Comparison of ENCODE assay signal across 16 cellular contexts in the genomic region with DNA sequence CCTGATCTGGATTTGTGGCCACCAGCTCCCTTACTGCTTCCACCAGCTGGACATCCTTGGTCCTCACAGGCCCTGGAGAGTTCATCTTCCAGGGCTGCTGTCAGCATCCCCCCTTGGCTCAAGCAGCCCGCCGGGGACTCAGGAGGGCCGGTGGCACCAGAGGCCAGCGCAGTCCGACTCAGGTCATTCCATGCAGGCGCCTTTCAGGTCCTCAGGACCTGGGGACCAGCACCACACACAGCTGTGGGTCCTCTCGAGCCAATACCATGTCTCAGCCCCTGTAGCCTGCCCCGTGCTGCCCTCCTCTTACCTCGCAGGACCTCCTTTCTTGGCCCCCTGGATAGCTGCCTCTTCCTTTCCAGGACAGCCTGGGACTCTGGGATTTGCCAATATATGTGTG.
A peak's percentile ranks its signal among the peaks of the same experiment; 100 is the strongest.
DNase-seq lines count a peak whose midpoint lies in the region; ATAC-seq and TF ChIP-seq lines count a peak whose summit lies in the region.
"Had no signal": no experiment of that assay in that cellular context is flagged by ENCODE, and none has a peak within 500 bp of the region (broad histone marks: within the 10 kb centered on the region; RNA-seq: fewer than 3 reads in every experiment).

No MANE protein-coding gene starts in this region.

- peaks cover 2 to 3% of the 10 kb centered on the region in 2 donors for H3K9me3 Mint-ChIP-seq in stimulated activated naive CD8-positive, alpha-beta T cell treated with anti-CD3 and anti-CD28 coated beads, Interleukin-15, amount 100 ng/mL, for 72 hours
- no peaks in the 10 kb centered on the region for H3K9me3 Mint-ChIP-seq in activated T-helper 2 cell treated with anti-CD3 and anti-CD28 coated beads, Interferon-gamma antibody, Interleukin-2, Interleukin-4, amounts not matched to agents 10 μg/mL and 5 μg/mL and 100 μg/mL, durations not matched to agents 14 hours and 24 hours and 36 hours

- H2AK5ac ChIP-seq in neuronal stem cell (ENCODE audit: low read depth, low read length) = no peak overlapping the region

- no peak overlapping the region for H3K4me3 ChIP-seq in BLaER1 treated with 17β-estradiol and CSF1 and Interleukin-3, amounts not matched to agents 10 nM and 100 nM
- H3K4me3 ChIP-seq in neuronal stem cell (ENCODE audit: low read length in 2 of 2) = no peak overlapping the region
- H3K4me3 ChIP-seq in vagina = no peak overlapping the region
- H3K4me3 ChIP-seq in upper lobe of left lung = no peak overlapping the region
- H3K4me3 ChIP-seq: GM23248 had no signal

- peak overlapping the region; percentile 45 for H2BK15ac ChIP-seq in neuronal stem cell (ENCODE audit: low read length)

- TF ChIP-seq POLR2A in vagina (IDR thresholded peaks at IDR 0.05) = no peak
- no peak for TF ChIP-seq POLR2A in upper lobe of left lung (IDR thresholded peaks at IDR 0.05)

- no peak for DNase-seq in stimulated activated naive CD8-positive, alpha-beta T cell treated with anti-CD3 and anti-CD28 coated beads, Interleukin-15, amount 100 ng/mL, for 72 hours
- DNase-seq in stimulated activated naive CD8-positive, alpha-beta T cell treated with anti-CD3 and anti-CD28 coated beads, Interleukin-15, Interleukin-2, amounts not matched to agents 100 U/mL and 50 U/mL, for 24 hours = no peak
- DNase-seq in neuronal stem cell (ENCODE audit: low spot score) (no peak), vagina (ENCODE audit: extremely low spot score in 2 of 2) (peak; percentile 55 to 81), upper lobe of left lung (no peak)
- DNase-seq in activated T-helper 2 cell treated with anti-CD3 and anti-CD28 coated beads, Interferon-gamma antibody, Interleukin-2, Interleukin-4, amounts not matched to agents 10 μg/mL and 5 μg/mL and 100 μg/mL, durations not matched to agents 14 hours and 24 hours and 36 hours (ENCODE audit: low spot score) = no peak
- DNase-seq: C1 segment of cervical spinal cord; Caco-2; CD8-positive, alpha-beta T cell; DMS153; DND-41; GM23248; HCEC 1CT had no signal

- no peak overlapping the region for H3K27ac ChIP-seq in BLaER1 treated with 17β-estradiol and CSF1 and Interleukin-3, amounts not matched to agents 10 nM and 100 nM
- H3K27ac ChIP-seq in neuronal stem cell (replicated peaks; ENCODE audit: low read length) (no peak overlapping the region), vagina (no peak overlapping the region), upper lobe of left lung (no peak overlapping the region)
- H3K27ac ChIP-seq: GM23248 had no signal

- H3K79me1 ChIP-seq in neuronal stem cell (ENCODE audit: low read depth, low read length) = peaks cover 2% of the 10 kb centered on the region

- TF ChIP-seq EP300 in upper lobe of left lung (IDR thresholded peaks at IDR 0.05) = no peak

- no peak overlapping the region for H3K4ac ChIP-seq in neuronal stem cell (ENCODE audit: low read length)

- intact Hi-C loops in vagina (cut with DNase I) = no loop called here
- intact Hi-C loops in activated T-helper 2 cell treated with anti-CD3 and anti-CD28 coated beads, Interferon-gamma antibody, Interleukin-2, Interleukin-4, amounts not matched to agents 10 μg/mL and 5 μg/mL and 100 μg/mL, durations not matched to agents 14 hours and 24 hours and 36 hours (cut with micrococcal nuclease) = no loop called here

- H4K91ac ChIP-seq in neuronal stem cell (ENCODE audit: low read depth, low read length, poor library complexity) = peak overlapping the region; percentile 89

- WGBS in neuronal stem cell (ENCODE audit: extremely low coverage in 2 of 2, insufficient read length in 2 of 2, insufficient replicate concordance in 1 of 2), 2 donors = no CpG with 5 or more reads among the region's 9 CpGs
- WGBS in upper lobe of left lung, 2 donors = 84 to 89% methylated on average over 6 to 9 of the region's 9 CpGs

- H2BK120ac ChIP-seq in neuronal stem cell (ENCODE audit: low read depth, low read length) = peak overlapping the region; percentile 42

- no peak overlapping the region for H4K8ac ChIP-seq in neuronal stem cell (ENCODE audit: low read depth, low read length)

- peaks cover 0 to 6% (median 0%) of the 10 kb centered on the region in 11 experiments; a peak in 1 of 22 replicates for H4K20me1 ChIP-seq in BLaER1 treated with 17β-estradiol and CSF1 and Interleukin-3, amounts not matched to agents 10 nM and 100 nM

- H3K4me1 ChIP-seq in BLaER1 treated with 17β-estradiol and CSF1 and Interleukin-3, amounts not matched to agents 10 nM and 100 nM = peaks cover 11 to 43% (median 32%) of the 10 kb centered on the region in 10 experiments
- H3K4me1 ChIP-seq in neuronal stem cell (ENCODE audit: control insufficient read depth in 2 of 2, insufficient read depth in 1 of 2, low read depth in 1 of 2, low read length in 2 of 2) (peaks cover 0 to 19% of the 10 kb centered on the region in 2 donors), vagina (peaks cover 4% of the 10 kb centered on the region), upper lobe of left lung (peaks cover 4 to 7% (median 5%) of the 10 kb centered on the region in 4 donors)
- H3K4me1 ChIP-seq: Caco-2 had no signal

- peaks cover 0 to 4% (median 0%) of the 10 kb centered on the region in 11 experiments; a peak in 2 of 22 replicates for H3K9me3 ChIP-seq in BLaER1 treated with 17β-estradiol and CSF1 and Interleukin-3, amounts not matched to agents 10 nM and 100 nM (replicated peaks in 1 of 11)
- no peaks in the 10 kb centered on the region for H3K9me3 ChIP-seq in neuronal stem cell (replicated peaks in 1 of 2; ENCODE audit: control insufficient read depth in 2 of 2, insufficient read depth in 1 of 2, low read depth in 1 of 2, low read length in 2 of 2)
- no peaks in the 10 kb centered on the region for H3K9me3 ChIP-seq in vagina
- no peaks in the 10 kb centered on the region for H3K9me3 ChIP-seq in upper lobe of left lung
- H3K9me3 ChIP-seq: Caco-2 had no signal

- no peaks in the 10 kb centered on the region for H3K36me3 Mint-ChIP-seq in activated T-helper 2 cell treated with anti-CD3 and anti-CD28 coated beads, Interferon-gamma antibody, Interleukin-2, Interleukin-4, amounts not matched to agents 10 μg/mL and 5 μg/mL and 100 μg/mL, durations not matched to agents 14 hours and 24 hours and 36 hours (ENCODE audit: low read depth)
- H3K36me3 Mint-ChIP-seq: CD8-positive, alpha-beta T cell had no signal

- no peak overlapping the region for H2BK5ac ChIP-seq in neuronal stem cell (ENCODE audit: low read length)

- peaks cover 8% of the 10 kb centered on the region for H3K4me1 Mint-ChIP-seq in stimulated activated naive CD8-positive, alpha-beta T cell treated with anti-CD3 and anti-CD28 coated beads, Interleukin-15, amount 100 ng/mL, for 72 hours
- peaks cover 2% of the 10 kb centered on the region for H3K4me1 Mint-ChIP-seq in activated T-helper 2 cell treated with anti-CD3 and anti-CD28 coated beads, Interferon-gamma antibody, Interleukin-2, Interleukin-4, amounts not matched to agents 10 μg/mL and 5 μg/mL and 100 μg/mL, durations not matched to agents 14 hours and 24 hours and 36 hours (ENCODE audit: low read depth)

- H3K23ac ChIP-seq in neuronal stem cell (ENCODE audit: low read depth, low read length, poor library complexity) = no peak overlapping the region

- peaks cover 13% of the 10 kb centered on the region for H3K27me3 Mint-ChIP-seq in stimulated activated naive CD8-positive, alpha-beta T cell treated with anti-CD3 and anti-CD28 coated beads, Interleukin-15, amount 100 ng/mL, for 72 hours
- peaks cover 11% of the 10 kb centered on the region for H3K27me3 Mint-ChIP-seq in activated T-helper 2 cell treated with anti-CD3 and anti-CD28 coated beads, Interferon-gamma antibody, Interleukin-2, Interleukin-4, amounts not matched to agents 10 μg/mL and 5 μg/mL and 100 μg/mL, durations not matched to agents 14 hours and 24 hours and 36 hours (ENCODE audit: low read depth)

- no peak for ATAC-seq in stimulated activated naive CD8-positive, alpha-beta T cell treated with anti-CD3 and anti-CD28 coated beads, Interleukin-15, amount 100 ng/mL, for 72 hours
- no peak for ATAC-seq in stimulated activated naive CD8-positive, alpha-beta T cell treated with anti-CD3 and anti-CD28 coated beads, Interleukin-15, Interleukin-2, amounts not matched to agents 100 U/mL and 50 U/mL, for 24 hours
- ATAC-seq in upper lobe of left lung (ENCODE audit: low FRiP score in 2 of 2) = no peak
- ATAC-seq in GM21786 (IDR thresholded peaks at IDR 0.05; ENCODE audit: unreplicated experiment) = no peak
- ATAC-seq: CD8-positive, alpha-beta T cell had no signal

- no peak overlapping the region for H2BK12ac ChIP-seq in neuronal stem cell (ENCODE audit: low read length)

- H3K18ac ChIP-seq in neuronal stem cell (ENCODE audit: low read length) = peak overlapping the region; percentile 52

- no peak for TF ChIP-seq CTCF in vagina (IDR thresholded peaks at IDR 0.05)
- no peak for TF ChIP-seq CTCF in upper lobe of left lung (IDR thresholded peaks at IDR 0.05)

- H3K27ac Mint-ChIP-seq in stimulated activated naive CD8-positive, alpha-beta T cell treated with anti-CD3 and anti-CD28 coated beads, Interleukin-15, amount 100 ng/mL, for 72 hours = peak overlapping the region; percentile 13 to 22
- no peak overlapping the region for H3K27ac Mint-ChIP-seq in activated T-helper 2 cell treated with anti-CD3 and anti-CD28 coated beads, Interferon-gamma antibody, Interleukin-2, Interleukin-4, amounts not matched to agents 10 μg/mL and 5 μg/mL and 100 μg/mL, durations not matched to agents 14 hours and 24 hours and 36 hours
- H3K27ac Mint-ChIP-seq: B cell; CD8-positive, alpha-beta T cell had no signal

- H3K4me2 ChIP-seq in BLaER1 treated with 17β-estradiol and CSF1 and Interleukin-3, amounts not matched to agents 10 nM and 100 nM = peak overlapping the region in 10 of 11 experiments; percentile 10 to 77 (median 70); a peak in 16 of 22 replicates
- H3K4me2 ChIP-seq in neuronal stem cell (ENCODE audit: insufficient read depth, low read length, poor library complexity, severe bottlenecking) = no peak overlapping the region

- peak overlapping the region; percentile 27 for H3K14ac ChIP-seq in neuronal stem cell (ENCODE audit: low read length)

- H3K36me3 ChIP-seq in BLaER1 treated with 17β-estradiol and CSF1 and Interleukin-3, amounts not matched to agents 10 nM and 100 nM = no peaks in the 10 kb centered on the region
- H3K36me3 ChIP-seq in neuronal stem cell (replicated peaks in 1 of 2; ENCODE audit: control insufficient read depth in 2 of 2, insufficient read depth in 2 of 2, low read length in 2 of 2) (no peaks in the 10 kb centered on the region), vagina (no peaks in the 10 kb centered on the region), upper lobe of left lung (no peaks in the 10 kb centered on the region)

- H3K9ac ChIP-seq in BLaER1 treated with 17β-estradiol and CSF1 and Interleukin-3, amounts not matched to agents 10 nM and 100 nM = no peak overlapping the region
- no peak overlapping the region for H3K9ac ChIP-seq in neuronal stem cell (ENCODE audit: low read depth, low read length, poor library complexity)
- H3K9ac ChIP-seq: GM23248 had no signal

- no peak overlapping the region for H2AFZ ChIP-seq in neuronal stem cell (ENCODE audit: low read length)
- H2AFZ ChIP-seq: GM23248 had no signal

- H3K27me3 ChIP-seq in BLaER1 treated with 17β-estradiol and CSF1 and Interleukin-3, amounts not matched to agents 10 nM and 100 nM = peaks cover 3 to 13% (median 10%) of the 10 kb centered on the region in 11 experiments
- peaks cover 0 to 22% (median 3%) of the 10 kb centered on the region in 3 experiments for H3K27me3 ChIP-seq in neuronal stem cell (ENCODE audit: control insufficient read depth in 3 of 3, insufficient read depth in 3 of 3, low read depth in 1 of 3, low read length in 3 of 3)
- H3K27me3 ChIP-seq in vagina = no peaks in the 10 kb centered on the region
- H3K27me3 ChIP-seq in upper lobe of left lung = peaks cover 0 to 10% (median 3%) of the 10 kb centered on the region in 4 donors

- no peak overlapping the region for H3K4me3 Mint-ChIP-seq in stimulated activated naive CD8-positive, alpha-beta T cell treated with anti-CD3 and anti-CD28 coated beads, Interleukin-15, amount 100 ng/mL, for 72 hours
- no peak overlapping the region for H3K4me3 Mint-ChIP-seq in activated T-helper 2 cell treated with anti-CD3 and anti-CD28 coated beads, Interferon-gamma antibody, Interleukin-2, Interleukin-4, amounts not matched to agents 10 μg/mL and 5 μg/mL and 100 μg/mL, durations not matched to agents 14 hours and 24 hours and 36 hours (ENCODE audit: low read depth)
- H3K4me3 Mint-ChIP-seq: B cell; CD8-positive, alpha-beta T cell had no signal

Comparison
In these comparisons a context has a peak if more than half of its experiments do, and no peak if none do; other contexts are left out.
1. DNase-seq: peak in vagina (2 of 2); none in stimulated activated naive CD8-positive, alpha-beta T cell treated with anti-CD3 and anti-CD28 coated beads, Interleukin-15, amount 100 ng/mL, for 72 hours (0 of 2), stimulated activated naive CD8-positive, alpha-beta T cell treated with anti-CD3 and anti-CD28 coated beads, Interleukin-15, Interleukin-2, amounts not matched to agents 100 U/mL and 50 U/mL, for 24 hours (single experiment), neuronal stem cell (single experiment), upper lobe of left lung (0 of 2) and activated T-helper 2 cell treated with anti-CD3 and anti-CD28 coated beads, Interferon-gamma antibody, Interleukin-2, Interleukin-4, amounts not matched to agents 10 μg/mL and 5 μg/mL and 100 μg/mL, durations not matched to agents 14 hours and 24 hours and 36 hours (single experiment).